ENCODE assay signal across 17 cellular contexts in genomic region chr9:126122901-126123616, GRCh38.
DNase-seq lines count a peak whose midpoint lies in the region; ATAC-seq and TF ChIP-seq lines count a peak whose summit lies in the region.
"Had no signal": no experiment of that assay in that cellular context is flagged by ENCODE, and none has a peak within 500 bp of the region (broad histone marks: within the 10 kb centered on the region; RNA-seq: fewer than 3 reads in every experiment).

No MANE protein-coding gene starts in this region.

- ATAC-seq in natural killer cell treated with Interleukin-12 subunit alpha and Interleukin-12 subunit beta and Interleukin-15 and Interleukin-18, amount 100 ng/mL, for 72 hours: peak; percentile 25 to 37
- ATAC-seq in natural killer cell (no peak), SK-N-SH treated with all-trans-retinoic acid at 6 μM for 48 hours (no peak), HG02970 (IDR thresholded peaks at IDR 0.05; ENCODE audit: low FRiP score, unreplicated experiment) (no peak), psoas muscle (no peak)
- ATAC-seq: A549 had no signal

- H3K4me3 ChIP-seq in endodermal cell (ENCODE audit: low read length) (no peak overlapping the region), psoas muscle (no peak overlapping the region)
- H3K4me3 ChIP-seq: A549, BLaER1 had no signal

- H3K9me3 ChIP-seq in endodermal cell (ENCODE audit: control insufficient read depth, low read length) (no peaks in the 10 kb centered on the region), psoas muscle (no peaks in the 10 kb centered on the region)
- H3K9me3 ChIP-seq: BLaER1 had no signal

- no peak overlapping the region for H3K9ac ChIP-seq in endodermal cell (ENCODE audit: extremely low read depth, low read length, poor library complexity, severe bottlenecking)
- H3K9ac ChIP-seq: BLaER1 had no signal

- H3K36me3 Mint-ChIP-seq in natural killer cell treated with Interleukin-12 subunit alpha and Interleukin-12 subunit beta and Interleukin-15 and Interleukin-18, amount 100 ng/mL, for 72 hours: no peaks in the 10 kb centered on the region
- no peaks in the 10 kb centered on the region for H3K36me3 Mint-ChIP-seq in natural killer cell
- no peaks in the 10 kb centered on the region for H3K36me3 Mint-ChIP-seq in endodermal cell (ENCODE audit: low read depth)
- no peaks in the 10 kb centered on the region for H3K36me3 Mint-ChIP-seq in osteocyte (ENCODE audit: unreplicated experiment)
- H3K36me3 Mint-ChIP-seq: CD4-positive, alpha-beta memory T cell had no signal

- TF ChIP-seq CTCF in natural killer cell (IDR thresholded peaks at IDR 0.05) (no peak), endodermal cell (conservative IDR thresholded peaks at IDR 0.05) (no peak), osteocyte (IDR thresholded peaks at IDR 0.05) (no peak), psoas muscle (IDR thresholded peaks at IDR 0.05) (no peak)

- H3K36me3 ChIP-seq in endodermal cell (ENCODE audit: control insufficient read depth, insufficient read depth, low read length) (no peaks in the 10 kb centered on the region), psoas muscle (ENCODE audit: insufficient read depth in 1 of 2, low read depth in 1 of 2) (no peaks in the 10 kb centered on the region)

- H3K27me3 Mint-ChIP-seq in natural killer cell treated with Interleukin-12 subunit alpha and Interleukin-12 subunit beta and Interleukin-15 and Interleukin-18, amount 100 ng/mL, for 72 hours: peaks cover 27 to 54% of the 10 kb centered on the region in 2 donors
- H3K27me3 Mint-ChIP-seq in natural killer cell (ENCODE audit: low read depth in 2 of 2) (peaks cover 11 to 27% of the 10 kb centered on the region in 2 donors), endodermal cell (ENCODE audit: insufficient read depth) (peaks cover 66% of the 10 kb centered on the region), osteocyte (ENCODE audit: unreplicated experiment) (peaks cover 40% of the 10 kb centered on the region)

- DNase-seq in natural killer cell treated with Interleukin-12 subunit alpha and Interleukin-12 subunit beta and Interleukin-15 and Interleukin-18, amount 100 ng/mL, for 72 hours (ENCODE audit: low spot score): no peak
- DNase-seq in natural killer cell: no peak
- peak; percentile 28 for DNase-seq in endodermal cell
- peak; percentile 67 for DNase-seq in osteocyte (ENCODE audit: extremely low spot score, unreplicated experiment)
- DNase-seq in psoas muscle: no peak
- DNase-seq: Calu3; CD4-positive, alpha-beta memory T cell; NCI-H1417; NCI-H187; NCI-H2107; NCI-H510A; NCI-H774; SIG-M5 had no signal

- H3K4me1 Mint-ChIP-seq in natural killer cell treated with Interleukin-12 subunit alpha and Interleukin-12 subunit beta and Interleukin-15 and Interleukin-18, amount 100 ng/mL, for 72 hours (ENCODE audit: low read depth in 2 of 2): no peaks in the 10 kb centered on the region
- H3K4me1 Mint-ChIP-seq in natural killer cell: no peaks in the 10 kb centered on the region
- H3K4me1 Mint-ChIP-seq in endodermal cell: no peaks in the 10 kb centered on the region
- H3K4me1 Mint-ChIP-seq in osteocyte (ENCODE audit: unreplicated experiment): no peaks in the 10 kb centered on the region
- H3K4me1 Mint-ChIP-seq: CD4-positive, alpha-beta memory T cell had no signal

- no peak overlapping the region for H3K4me3 Mint-ChIP-seq in natural killer cell treated with Interleukin-12 subunit alpha and Interleukin-12 subunit beta and Interleukin-15 and Interleukin-18, amount 100 ng/mL, for 72 hours
- H3K4me3 Mint-ChIP-seq in natural killer cell (no peak overlapping the region), endodermal cell (no peak overlapping the region), osteocyte (ENCODE audit: unreplicated experiment) (no peak overlapping the region)

- no peak overlapping the region for H3K27ac Mint-ChIP-seq in natural killer cell treated with Interleukin-12 subunit alpha and Interleukin-12 subunit beta and Interleukin-15 and Interleukin-18, amount 100 ng/mL, for 72 hours
- H3K27ac Mint-ChIP-seq in natural killer cell (no peak overlapping the region), endodermal cell (no peak overlapping the region), osteocyte (ENCODE audit: unreplicated experiment) (no peak overlapping the region)
- H3K27ac Mint-ChIP-seq: CD4-positive, alpha-beta memory T cell had no signal

- no peaks in the 10 kb centered on the region for H3K9me3 Mint-ChIP-seq in natural killer cell treated with Interleukin-12 subunit alpha and Interleukin-12 subunit beta and Interleukin-15 and Interleukin-18, amount 100 ng/mL, for 72 hours
- H3K9me3 Mint-ChIP-seq in natural killer cell (no peaks in the 10 kb centered on the region), endodermal cell (no peaks in the 10 kb centered on the region), osteocyte (ENCODE audit: unreplicated experiment) (no peaks in the 10 kb centered on the region)

- H3K4me1 ChIP-seq in endodermal cell (ENCODE audit: control insufficient read depth, insufficient read depth, low read length): no peaks in the 10 kb centered on the region
- H3K4me1 ChIP-seq in psoas muscle: no peaks in the 10 kb centered on the region
- H3K4me1 ChIP-seq: A549, BLaER1 had no signal

- H3K27me3 ChIP-seq in endodermal cell (ENCODE audit: control insufficient read depth, insufficient read depth, low read length, poor library complexity, severe bottlenecking) (peaks cover 93% of the 10 kb centered on the region), psoas muscle (ENCODE audit: insufficient read depth in 3 of 3, low read length in 2 of 3) (peaks cover 0 to 29% (median 8%) of the 10 kb centered on the region in 3 donors)
- H3K27me3 ChIP-seq: BLaER1 had no signal

- WGBS in endodermal cell (ENCODE audit: insufficient coverage in 1 of 2, insufficient read length in 1 of 2), 2 experiments: 83 to 85% methylated on average over 2 to 4 of the region's 4 CpGs
- 51 to 61% (median 58%) methylated on average over 4 of the region's 4 CpGs for WGBS in psoas muscle, 3 donors

- H3K27ac ChIP-seq in endodermal cell (ENCODE audit: low read depth, low read length): no peak overlapping the region
- H3K27ac ChIP-seq in psoas muscle: no peak overlapping the region
- H3K27ac ChIP-seq: A549, BLaER1 had no signal

- intact Hi-C loops in natural killer cell (cut with micrococcal nuclease) (no loop called here), psoas muscle (cut with DNase I) (no loop called here)

TF ChIP-seq in SK-N-SH treated with all-trans-retinoic acid at 6 μM for 48 hours, 23 proteins besides CTCF, POLR2A, EP300 and RAD21:
- TF ChIP-seq ZNF565 (CRISPR knock-in tag; conservative IDR thresholded peaks at IDR 0.05; ENCODE audit: low read depth) (no peak), ZNF70 (CRISPR knock-in tag; IDR thresholded peaks at IDR 0.05) (no peak), ZFP30 (CRISPR knock-in tag; IDR thresholded peaks at IDR 0.05) (no peak), TOX (CRISPR knock-in tag; IDR thresholded peaks at IDR 0.05; ENCODE audit: borderline replicate concordance) (no peak), BACH2 (CRISPR knock-in tag; IDR thresholded peaks at IDR 0.05; ENCODE audit: borderline replicate concordance) (no peak), ZC3H10 (CRISPR knock-in tag; IDR thresholded peaks at IDR 0.05) (no peak), TSHZ2 (CRISPR knock-in tag; IDR thresholded peaks at IDR 0.05) (no peak), OSR1 (CRISPR knock-in tag; IDR thresholded peaks at IDR 0.05) (no peak), ISL1 (CRISPR knock-in tag; IDR thresholded peaks at IDR 0.05) (no peak), ESRRG (CRISPR knock-in tag; IDR thresholded peaks at IDR 0.05) (no peak), ARNTL (CRISPR knock-in tag; IDR thresholded peaks at IDR 0.05; ENCODE audit: borderline replicate concordance, low read depth) (no peak), CSDC2 (CRISPR knock-in tag; IDR thresholded peaks at IDR 0.05) (no peak), PPARA (CRISPR knock-in tag; IDR thresholded peaks at IDR 0.05; ENCODE audit: borderline replicate concordance) (no peak), TCF4 (CRISPR knock-in tag; IDR thresholded peaks at IDR 0.05; ENCODE audit: borderline replicate concordance) (no peak), ZNF8 (CRISPR knock-in tag; IDR thresholded peaks at IDR 0.05) (no peak)
- TF ChIP-seq, protein P1, sequence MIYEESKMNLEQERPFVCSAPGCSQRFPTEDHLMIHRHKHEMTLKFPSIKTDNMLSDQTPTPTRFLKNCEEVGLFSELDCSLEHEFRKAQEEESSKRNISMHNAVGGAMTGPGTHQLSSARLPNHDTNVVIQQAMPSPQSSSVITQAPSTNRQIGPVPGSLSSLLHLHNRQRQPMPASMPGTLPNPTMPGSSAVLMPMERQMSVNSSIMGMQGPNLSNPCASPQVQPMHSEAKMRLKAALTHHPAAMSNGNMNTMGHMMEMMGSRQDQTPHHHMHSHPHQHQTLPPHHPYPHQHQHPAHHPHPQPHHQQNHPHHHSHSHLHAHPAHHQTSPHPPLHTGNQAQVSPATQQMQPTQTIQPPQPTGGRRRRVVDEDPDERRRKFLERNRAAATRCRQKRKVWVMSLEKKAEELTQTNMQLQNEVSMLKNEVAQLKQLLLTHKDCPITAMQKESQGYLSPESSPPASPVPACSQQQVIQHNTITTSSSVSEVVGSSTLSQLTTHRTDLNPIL (CRISPR knock-in tag; IDR thresholded peaks at IDR 0.05; ENCODE audit: low read depth): no peak

Comparison
In these comparisons a context has a peak if more than half of its experiments do, and no peak if none do; other contexts are left out.
1. ATAC-seq: peak in natural killer cell treated with Interleukin-12 subunit alpha and Interleukin-12 subunit beta and Interleukin-15 and Interleukin-18, amount 100 ng/mL, for 72 hours (2 of 2); none in natural killer cell (0 of 3), SK-N-SH treated with all-trans-retinoic acid at 6 μM for 48 hours (single experiment), HG02970 (single experiment) and psoas muscle (0 of 4).
2. DNase-seq: peak in endodermal cell (single experiment) and osteocyte (single experiment); none in natural killer cell treated with Interleukin-12 subunit alpha and Interleukin-12 subunit beta and Interleukin-15 and Interleukin-18, amount 100 ng/mL, for 72 hours (single experiment), natural killer cell (single experiment) and psoas muscle (0 of 2).